9 cellular contexts compared by ENCODE assay signal in genomic region chr3:167568634-167569033, GRCh38.
"Had no signal": no experiment of that assay in that cellular context is flagged by ENCODE, and none has a peak within 500 bp of the region (broad histone marks: within the 10 kb centered on the region; RNA-seq: fewer than 3 reads in every experiment).

No MANE protein-coding gene starts in this region.

- FAIRE-seq: HepG2 had no signal

- H3K4me1 ChIP-seq: HAP-1 had no signal

- ATAC-seq: HCT116, HepG2 had no signal

- H3K9me3 ChIP-seq: HAP-1 had no signal

- H3K27ac ChIP-seq: GM23248, HL-60 had no signal

- H3K36me3 ChIP-seq: HAP-1 had no signal

- H3K9ac ChIP-seq: GM23248 had no signal

- H3K4me3 ChIP-seq: GM23248, HAP-1 had no signal

- DNase-seq: GM23248, GOT3, H7, HFFc6, KBM-7 had no signal

- H2AFZ ChIP-seq: GM23248 had no signal
